8 cellular contexts compared by ENCODE assay signal in the genomic region with DNA sequence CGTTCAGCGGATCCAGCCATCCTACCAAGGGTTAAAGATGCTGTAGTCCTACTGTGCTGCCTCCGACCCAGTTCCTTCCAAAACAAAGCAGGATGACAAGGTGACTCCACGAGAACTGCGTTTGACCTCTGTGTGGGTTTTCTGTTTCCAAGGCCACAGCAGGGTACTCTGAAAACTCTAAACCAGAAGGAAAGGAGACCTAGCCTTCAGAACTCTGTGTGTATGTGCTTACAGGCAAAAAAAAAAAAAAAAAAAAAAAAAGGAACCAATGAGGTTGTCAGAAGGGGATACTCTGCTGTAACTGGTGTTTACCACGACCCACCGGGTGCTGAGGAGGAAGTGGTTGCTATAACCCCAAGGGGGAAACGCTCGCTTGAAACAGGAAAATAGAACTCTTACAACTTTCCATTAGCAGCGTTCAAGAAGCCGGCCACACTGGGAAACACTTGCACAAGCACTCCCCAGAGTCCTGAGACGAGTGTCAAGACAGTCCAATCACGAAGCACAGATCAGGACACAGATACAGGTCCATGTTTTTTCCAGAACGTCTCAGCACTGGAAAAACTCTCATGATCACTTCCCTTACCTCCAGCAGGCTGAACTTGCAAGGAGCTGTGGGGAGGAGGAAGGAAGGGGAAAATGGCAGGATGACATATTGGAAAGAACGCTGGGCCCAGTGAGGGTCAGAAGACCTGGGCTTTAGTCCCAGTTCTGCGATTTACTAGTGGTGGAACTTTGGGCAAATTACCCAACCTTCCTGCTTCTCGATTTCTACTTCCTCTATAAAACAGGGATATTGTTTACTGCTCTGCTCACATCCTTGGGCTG.
DNase-seq lines count a peak whose midpoint lies in the region; ATAC-seq and TF ChIP-seq lines count a peak whose summit lies in the region.

No MANE protein-coding gene starts in this region.

- peak; percentile 80 for ATAC-seq in CD4-positive, CD25-positive, alpha-beta regulatory T cell (ENCODE audit: low read depth in 2 of 2)
- ATAC-seq in GM21360 (IDR thresholded peaks at IDR 0.05; ENCODE audit: unreplicated experiment) (peak; percentile 61), Right ventricle myocardium superior (ENCODE audit: poor library complexity) (peak; percentile 38)

- no peaks in the 10 kb centered on the region for H3K9me3 ChIP-seq in CD4-positive, CD25-positive, alpha-beta regulatory T cell (ENCODE audit: control insufficient read depth in 2 of 2, low read length in 2 of 2)

- TF ChIP-seq CTCF in HL-60 (IDR thresholded peaks at IDR 0.05; ENCODE audit: insufficient read depth, low read length): no peak

- peak overlapping the region; percentile 94 for H3K27ac ChIP-seq in CD4-positive, CD25-positive, alpha-beta regulatory T cell (ENCODE audit: insufficient read depth, low read length, poor library complexity, severe bottlenecking)
- peak overlapping the region; percentile 80 for H3K27ac ChIP-seq in HL-60 (replicated peaks)

- peaks cover 23% of the 10 kb centered on the region for H3K36me3 Mint-ChIP-seq in CD4-positive, CD25-positive, alpha-beta regulatory T cell

- H3K4me3 Mint-ChIP-seq in CD4-positive, CD25-positive, alpha-beta regulatory T cell: peak overlapping the region; percentile 81 to 93 (median 86)

- DNase-seq in CD4-positive, CD25-positive, alpha-beta regulatory T cell: peak; percentile 75 to 93 (median 87)
- DNase-seq in HL-60 (ENCODE audit: low read depth in 1 of 2, low spot score in 1 of 2) (peak in 1 of 2 experiments; percentile 95), Right ventricle myocardium superior (peak; percentile 74), NCI-H1105 treated with DMSO at 0.1 percent for 48 hours (lab: John Stamatoyannopoulos, UW) (no peak), NCI-H345 (lab: John Stamatoyannopoulos, UW) (no peak)
- peak; percentile 80 for DNase-seq in activated CD8-positive, alpha-beta memory T cell treated with anti-CD3 and anti-CD28 coated beads for 24 hours
- peak; percentile 60 for DNase-seq in stimulated activated CD8-positive, alpha-beta memory T cell treated with anti-CD3 and anti-CD28 coated beads, Interleukin-12 subunit alpha, Interleukin-12 subunit beta, amount 100 ng/mL, for 4 hours (ENCODE audit: low read depth)

- H3K4me1 Mint-ChIP-seq in CD4-positive, CD25-positive, alpha-beta regulatory T cell: peaks cover 35 to 100% (median 83%) of the 10 kb centered on the region in 4 donors

- peak overlapping the region; percentile 81 for H3K4me3 ChIP-seq in CD4-positive, CD25-positive, alpha-beta regulatory T cell (ENCODE audit: low read depth, low read length)
- no peak overlapping the region for H3K4me3 ChIP-seq in HL-60 (replicated peaks; ENCODE audit: insufficient read depth, low read length)

- peaks cover 16% of the 10 kb centered on the region for H3K36me3 ChIP-seq in CD4-positive, CD25-positive, alpha-beta regulatory T cell (ENCODE audit: control insufficient read depth, insufficient read depth, low read length)

- peak overlapping the region; percentile 99 to 100 (median 100) for H3K27ac Mint-ChIP-seq in CD4-positive, CD25-positive, alpha-beta regulatory T cell

- no peaks in the 10 kb centered on the region for H3K9me3 Mint-ChIP-seq in CD4-positive, CD25-positive, alpha-beta regulatory T cell

- H3K27me3 Mint-ChIP-seq in CD4-positive, CD25-positive, alpha-beta regulatory T cell: peaks cover 4% of the 10 kb centered on the region

- H3K27me3 ChIP-seq in CD4-positive, CD25-positive, alpha-beta regulatory T cell (ENCODE audit: control insufficient read depth, insufficient read depth, low read length): no peaks in the 10 kb centered on the region
- no peaks in the 10 kb centered on the region for H3K27me3 ChIP-seq in HL-60 (ENCODE audit: insufficient read depth, poor library complexity, severe bottlenecking)

- H3K4me1 ChIP-seq in CD4-positive, CD25-positive, alpha-beta regulatory T cell (ENCODE audit: control insufficient read depth, insufficient read depth, low read length, poor library complexity, severe bottlenecking): peaks cover 97% of the 10 kb centered on the region

- intact Hi-C loops in Right ventricle myocardium superior (cut with DNase I): no loop called here

Comparison
In these comparisons a context has a peak if more than half of its experiments do, and no peak if none do; other contexts are left out.
1. DNase-seq: peak in CD4-positive, CD25-positive, alpha-beta regulatory T cell (3 of 3), activated CD8-positive, alpha-beta memory T cell treated with anti-CD3 and anti-CD28 coated beads for 24 hours (single experiment), Right ventricle myocardium superior (single experiment) and stimulated activated CD8-positive, alpha-beta memory T cell treated with anti-CD3 and anti-CD28 coated beads, Interleukin-12 subunit alpha, Interleukin-12 subunit beta, amount 100 ng/mL, for 4 hours (single experiment); none in NCI-H1105 treated with DMSO at 0.1 percent for 48 hours (single experiment) and NCI-H345 (single experiment).
2. Peak in every context shown above with its lines, with median percentiles within 50 percentile points of each other: ATAC-seq.